12 cellular contexts compared by ENCODE assay signal in the genomic region with DNA sequence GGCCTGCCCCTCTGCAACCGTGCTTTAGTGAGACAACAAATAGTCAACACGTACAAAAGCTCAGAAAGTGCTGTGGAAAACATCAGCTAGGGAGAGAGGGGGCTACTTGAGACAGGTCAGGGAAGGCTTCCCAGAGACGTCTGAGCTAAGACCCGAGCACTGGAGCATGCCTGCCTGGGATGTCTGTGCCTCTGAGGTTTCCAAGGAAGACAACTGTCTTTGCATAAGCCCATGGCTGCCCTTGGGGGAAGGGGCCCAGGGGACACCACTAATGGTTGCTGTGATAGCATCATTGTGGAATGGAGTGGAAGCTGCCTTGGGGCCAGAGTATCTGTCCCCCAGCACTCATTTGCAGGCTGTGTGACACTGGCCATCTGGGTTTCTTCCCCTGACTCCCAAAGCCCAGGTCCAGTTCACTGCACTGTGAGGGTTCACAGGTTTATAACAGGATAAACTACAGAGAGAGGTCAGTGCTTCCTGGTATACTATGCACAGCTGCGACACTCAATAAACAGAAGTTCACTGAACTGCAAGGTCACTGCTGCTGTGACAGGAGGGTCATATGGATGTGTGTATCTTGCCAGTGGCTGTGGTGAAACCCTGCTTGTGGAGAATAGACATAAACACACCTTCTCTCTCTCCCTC. TPM values are rescaled to one million over a fixed set of nuclear protein-coding genes. Genes with fewer than 3 reads are reported as not detected.
DNase-seq lines count a peak whose midpoint lies in the region; ATAC-seq and TF ChIP-seq lines count a peak whose summit lies in the region.
"Had no signal": no experiment of that assay in that cellular context is flagged by ENCODE, and none has a peak within 500 bp of the region (broad histone marks: within the 10 kb centered on the region; RNA-seq: fewer than 3 reads in every experiment).

No MANE protein-coding gene starts in this region.

- no peak overlapping the region for H3K4me3 ChIP-seq in GM23338
- H3K4me3 ChIP-seq in liver (ENCODE audit: low read depth in 1 of 3, low read length in 3 of 3): no peak overlapping the region

- H3K79me2 ChIP-seq in GM23338 (replicated peaks; ENCODE audit: insufficient read depth): peaks cover 31% of the 10 kb centered on the region

- H3K4me3 Mint-ChIP-seq in GM23338 (peak overlapping the region; percentile 86), activated B cell treated with CpG ODN at 0.5 μM for 24 hours (peak overlapping the region; percentile 92)

- H3K27ac ChIP-seq in GM23338 (ENCODE audit: low read depth): no peak overlapping the region
- H3K27ac ChIP-seq in liver (ENCODE audit: low read depth in 1 of 2, low read length in 2 of 2): peak overlapping the region; percentile 87 to 92
- no peak overlapping the region for H3K27ac ChIP-seq in RWPE1

- CTCF ChIA-PET in activated B cell treated with CpG ODN at 0.5 μM for 24 hours (lab: Charles Lee): interaction anchor here (0.6 kb wide), 1 partner anchor 106 kb away, joined by 3 read pairs; no protein-coding TSS in a partner anchor
- CTCF ChIA-PET in RWPE1 (lab: Yijun Ruan, JAX): interaction anchor here (0.9 to 1.3 kb wide), 2 partner anchors 262 to 299 kb away, joined by 3 to 5 read pairs; no protein-coding TSS in a partner anchor

- H3K27me3 Mint-ChIP-seq in GM23338 (ENCODE audit: insufficient read depth, low read depth, poor library complexity) (peaks cover 8% of the 10 kb centered on the region), activated B cell treated with CpG ODN at 0.5 μM for 24 hours (no peaks in the 10 kb centered on the region)

- 67% methylated on average over 5 of the region's 5 CpGs for WGBS in liver

- TF ChIP-seq RAD21 in liver (IDR thresholded peaks at IDR 0.05): no peak

- POLR2A ChIA-PET in activated B cell treated with CpG ODN at 0.5 μM for 24 hours (lab: Charles Lee) (interaction anchor here (0.5 kb wide), 2 partner anchors 207 to 713 kb away, joined by 3 to 4 read pairs; no protein-coding TSS in a partner anchor), RWPE1 (lab: Yijun Ruan, JAX; ENCODE audit: low non-redundant PET) (interaction anchor here (0.5 kb wide), 1 partner anchor 41 kb away, joined by 3 read pairs; no protein-coding TSS in a partner anchor)

- intact Hi-C loops in activated B cell treated with CpG ODN at 0.5 μM for 24 hours (cut with micrococcal nuclease): loop anchor here (5.0 to 10.0 kb wide), 4 partner anchors 127 to 1508 kb away; a partner anchor contains a TSS

- H3K27me3 ChIP-seq in GM23338 (ENCODE audit: insufficient read depth): no peaks in the 10 kb centered on the region
- H3K27me3 ChIP-seq in liver (ENCODE audit: control insufficient read depth in 4 of 4, insufficient read depth in 4 of 4, low read length in 3 of 4): no peaks in the 10 kb centered on the region
- H3K27me3 ChIP-seq: left lung, testis had no signal

- ATAC-seq in GM23338: no peak
- no peak for ATAC-seq in activated B cell treated with CpG ODN at 0.5 μM for 24 hours (ENCODE audit: low read depth)
- ATAC-seq: left lung had no signal

- TF ChIP-seq CTCF in GM23338 (conservative IDR thresholded peaks at IDR 0.05; ENCODE audit: low read depth in 2 of 2) (no peak), activated B cell treated with CpG ODN at 0.5 μM for 24 hours (IDR thresholded peaks at IDR 0.05) (no peak), liver (IDR thresholded peaks at IDR 0.05; ENCODE audit: low read depth, low read length, missing input control) (no peak), RWPE1 (conservative IDR thresholded peaks at IDR 0.05; ENCODE audit: low read depth) (no peak)

- DNase-seq in AML-193 (lab: John Stamatoyannopoulos, UW) (peak; percentile 42 to 59), GM23338 (ENCODE audit: low spot score) (no peak), activated B cell treated with CpG ODN at 0.5 μM for 24 hours (no peak), RWPE1 (ENCODE audit: low spot score) (no peak), NCI-H510A (lab: John Stamatoyannopoulos, UW) (no peak), glomerular visceral epithelial cell (ENCODE audit: extremely low spot score) (no peak)
- no peak for DNase-seq in stimulated activated CD4-positive, alpha-beta T cell treated with anti-CD3 and anti-CD28 coated beads, Interleukin-12 subunit alpha, Interleukin-12 subunit beta, amount 100 ng/mL, for 4 hours
- DNase-seq: activated effector memory CD4-positive, alpha-beta T cell treated with Interleukin-2 at 50 U/mL for 16 hours; DMS153; left lung; testis had no signal

- H3K9me3 ChIP-seq in liver (ENCODE audit: control insufficient read depth in 4 of 4, low read length in 3 of 4): no peaks in the 10 kb centered on the region
- H3K9me3 ChIP-seq: left lung, testis had no signal

- H3K27ac Mint-ChIP-seq in GM23338 (no peak overlapping the region), activated B cell treated with CpG ODN at 0.5 μM for 24 hours (peak overlapping the region; percentile 90)

- H2AFZ ChIP-seq in GM23338: no peak overlapping the region

- H3K36me3 Mint-ChIP-seq in GM23338 (ENCODE audit: low read depth) (no peaks in the 10 kb centered on the region), activated B cell treated with CpG ODN at 0.5 μM for 24 hours (ENCODE audit: low read depth) (peaks cover 6% of the 10 kb centered on the region)

- no peaks in the 10 kb centered on the region for H4K20me1 ChIP-seq in GM23338 (replicated peaks; ENCODE audit: insufficient read depth)

- H3K36me3 ChIP-seq in GM23338 (ENCODE audit: insufficient read depth) (no peaks in the 10 kb centered on the region), liver (ENCODE audit: control insufficient read depth in 4 of 4, insufficient read depth in 3 of 4, low read depth in 1 of 4, low read length in 3 of 4) (no peaks in the 10 kb centered on the region)
- H3K36me3 ChIP-seq: left lung had no signal

- H3K4me1 ChIP-seq in GM23338 (ENCODE audit: insufficient read depth) (peaks cover 19% of the 10 kb centered on the region), liver (ENCODE audit: control insufficient read depth in 4 of 4, insufficient read depth in 4 of 4, low read length in 3 of 4) (peaks cover 0 to 37% (median 34%) of the 10 kb centered on the region in 4 donors)

- peaks cover 11% of the 10 kb centered on the region; the same call in 2 of the 3 replicates for H3K4me1 Mint-ChIP-seq in GM23338
- H3K4me1 Mint-ChIP-seq in activated B cell treated with CpG ODN at 0.5 μM for 24 hours: peaks cover 45% of the 10 kb centered on the region

- no peak overlapping the region; the same call in 1 of the 2 replicates for H3K4me2 ChIP-seq in GM23338

- no peaks in the 10 kb centered on the region; the same call in 2 of the 3 replicates for H3K9me3 Mint-ChIP-seq in GM23338
- no peaks in the 10 kb centered on the region for H3K9me3 Mint-ChIP-seq in activated B cell treated with CpG ODN at 0.5 μM for 24 hours

- no peaks in the 10 kb centered on the region for H3K9me2 ChIP-seq in GM23338 (ENCODE audit: insufficient read depth)

- 0 out of 2 replicates have a peak, but pooled peaks cover 8% of the 10 kb centered on the region for H3F3A ChIP-seq in GM23338 (replicated peaks; ENCODE audit: low read depth)

- H3K9ac ChIP-seq in liver (ENCODE audit: low read depth in 1 of 2, low read length in 2 of 2): no peak overlapping the region

TF ChIP-seq in GM23338, 12 proteins besides CTCF, POLR2A, EP300 and RAD21 (continues in another document):
- no peak for TF ChIP-seq ZNF331 (CRISPR knock-in tag; IDR thresholded peaks at IDR 0.05; ENCODE audit: low read depth)
- TF ChIP-seq, protein P1, sequence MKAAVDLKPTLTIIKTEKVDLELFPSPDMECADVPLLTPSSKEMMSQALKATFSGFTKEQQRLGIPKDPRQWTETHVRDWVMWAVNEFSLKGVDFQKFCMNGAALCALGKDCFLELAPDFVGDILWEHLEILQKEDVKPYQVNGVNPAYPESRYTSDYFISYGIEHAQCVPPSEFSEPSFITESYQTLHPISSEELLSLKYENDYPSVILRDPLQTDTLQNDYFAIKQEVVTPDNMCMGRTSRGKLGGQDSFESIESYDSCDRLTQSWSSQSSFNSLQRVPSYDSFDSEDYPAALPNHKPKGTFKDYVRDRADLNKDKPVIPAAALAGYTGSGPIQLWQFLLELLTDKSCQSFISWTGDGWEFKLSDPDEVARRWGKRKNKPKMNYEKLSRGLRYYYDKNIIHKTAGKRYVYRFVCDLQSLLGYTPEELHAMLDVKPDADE (IDR thresholded peaks at IDR 0.05): no peak
- no peak for TF ChIP-seq POLR2AphosphoS5 (IDR thresholded peaks at IDR 0.05; ENCODE audit: low read depth)
- TF ChIP-seq EZH2 (IDR thresholded peaks at IDR 0.05; ENCODE audit: low read depth, unreplicated experiment): no peak

TF ChIP-seq in liver, 16 proteins besides CTCF, POLR2A, EP300 and RAD21 (continues in another document):
- no peak for TF ChIP-seq HNF4G (IDR thresholded peaks at IDR 0.05)
- TF ChIP-seq SP1 (IDR thresholded peaks at IDR 0.05): peak; percentile 95
- TF ChIP-seq, protein P2, sequence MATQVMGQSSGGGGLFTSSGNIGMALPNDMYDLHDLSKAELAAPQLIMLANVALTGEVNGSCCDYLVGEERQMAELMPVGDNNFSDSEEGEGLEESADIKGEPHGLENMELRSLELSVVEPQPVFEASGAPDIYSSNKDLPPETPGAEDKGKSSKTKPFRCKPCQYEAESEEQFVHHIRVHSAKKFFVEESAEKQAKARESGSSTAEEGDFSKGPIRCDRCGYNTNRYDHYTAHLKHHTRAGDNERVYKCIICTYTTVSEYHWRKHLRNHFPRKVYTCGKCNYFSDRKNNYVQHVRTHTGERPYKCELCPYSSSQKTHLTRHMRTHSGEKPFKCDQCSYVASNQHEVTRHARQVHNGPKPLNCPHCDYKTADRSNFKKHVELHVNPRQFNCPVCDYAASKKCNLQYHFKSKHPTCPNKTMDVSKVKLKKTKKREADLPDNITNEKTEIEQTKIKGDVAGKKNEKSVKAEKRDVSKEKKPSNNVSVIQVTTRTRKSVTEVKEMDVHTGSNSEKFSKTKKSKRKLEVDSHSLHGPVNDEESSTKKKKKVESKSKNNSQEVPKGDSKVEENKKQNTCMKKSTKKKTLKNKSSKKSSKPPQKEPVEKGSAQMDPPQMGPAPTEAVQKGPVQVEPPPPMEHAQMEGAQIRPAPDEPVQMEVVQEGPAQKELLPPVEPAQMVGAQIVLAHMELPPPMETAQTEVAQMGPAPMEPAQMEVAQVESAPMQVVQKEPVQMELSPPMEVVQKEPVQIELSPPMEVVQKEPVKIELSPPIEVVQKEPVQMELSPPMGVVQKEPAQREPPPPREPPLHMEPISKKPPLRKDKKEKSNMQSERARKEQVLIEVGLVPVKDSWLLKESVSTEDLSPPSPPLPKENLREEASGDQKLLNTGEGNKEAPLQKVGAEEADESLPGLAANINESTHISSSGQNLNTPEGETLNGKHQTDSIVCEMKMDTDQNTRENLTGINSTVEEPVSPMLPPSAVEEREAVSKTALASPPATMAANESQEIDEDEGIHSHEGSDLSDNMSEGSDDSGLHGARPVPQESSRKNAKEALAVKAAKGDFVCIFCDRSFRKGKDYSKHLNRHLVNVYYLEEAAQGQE (IDR thresholded peaks at IDR 0.05): no peak
- peak; percentile 65 for TF ChIP-seq FOXA2 (IDR thresholded peaks at IDR 0.05)
- no peak for TF ChIP-seq TAF1 (conservative IDR thresholded peaks at IDR 0.05)
- no peak for TF ChIP-seq EGR1 (IDR thresholded peaks at IDR 0.05; ENCODE audit: low read depth in 2 of 2)

RNA-seq across cellular contexts. Expression of a gene that starts 1.5 kb away (rescaled TPM):
- total RNA-seq in GM23338 (2014; rRNA removed; shearing (Covaris generic)): 25.5 and 26.3 TPM in 2 replicates
- 7.2 and 7.5 TPM in 2 replicates for polyA plus RNA-seq in GM23338 (2016; fragmentation: Nextera tagmentation; extraction: Ambion mirVana)
- 30.8 and 39.0 TPM in 2 replicates for total RNA-seq in activated B cell treated with CpG ODN at 0.5 μM for 24 hours
- total RNA-seq in liver: 10 to 100 TPM; 22.0 to 51.3 TPM
- 10 to 100 TPM; 10.3 to 11.2 TPM for polyA plus RNA-seq in liver

Comparison
In these comparisons a context has a peak if more than half of its experiments do, and no peak if none do; other contexts are left out.
1. DNase-seq: peak in AML-193 (2 of 2); none in GM23338 (single experiment), activated B cell treated with CpG ODN at 0.5 μM for 24 hours (single experiment), RWPE1 (single experiment), stimulated activated CD4-positive, alpha-beta T cell treated with anti-CD3 and anti-CD28 coated beads, Interleukin-12 subunit alpha, Interleukin-12 subunit beta, amount 100 ng/mL, for 4 hours (single experiment), NCI-H510A (single experiment) and glomerular visceral epithelial cell (single experiment).
2. H3K27ac ChIP-seq: peak in liver (2 of 2); none in GM23338 (single experiment) and RWPE1 (single experiment).